28 cellular contexts compared by ENCODE assay signal in the genomic region with DNA sequence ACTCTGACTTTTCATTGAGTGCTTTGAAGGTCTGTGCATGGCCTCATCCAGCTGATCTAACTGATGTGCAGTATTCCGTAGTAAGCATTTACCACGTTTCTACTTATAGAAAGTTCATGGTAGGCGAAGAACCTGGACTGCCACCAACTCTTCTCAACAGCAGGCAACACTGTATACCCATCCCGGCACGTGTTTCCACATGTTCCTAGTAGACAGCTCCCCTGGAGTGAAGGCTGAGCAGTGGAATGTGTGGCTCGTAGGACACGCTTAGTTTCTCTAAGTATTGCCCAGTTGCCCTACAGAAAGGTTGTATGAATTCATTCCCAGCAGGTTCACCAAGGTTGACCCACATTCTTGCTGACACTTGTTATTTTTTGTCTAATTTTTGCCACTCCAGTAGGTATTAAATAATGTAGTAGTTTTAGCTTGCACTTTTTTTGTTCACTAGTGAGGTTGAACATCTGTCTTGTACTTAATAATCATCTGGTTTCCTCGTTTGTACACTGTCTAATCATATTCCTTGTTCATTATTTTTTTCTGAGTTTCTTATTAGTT. TPM values are rescaled to one million over a fixed set of nuclear protein-coding genes. Genes with fewer than 3 reads are reported as not detected.
DNase-seq lines count a peak whose midpoint lies in the region; ATAC-seq, FAIRE-seq and TF ChIP-seq lines count a peak whose summit lies in the region.
"Had no signal": no experiment of that assay in that cellular context is flagged by ENCODE, and none has a peak within 500 bp of the region (broad histone marks: within the 10 kb centered on the region; RNA-seq: fewer than 3 reads in every experiment).

No MANE protein-coding gene starts in this region.

- H3K4me1 ChIP-seq in K562 (replicated peaks in 1 of 2; ENCODE audit: control insufficient read depth in 2 of 2, insufficient read depth in 2 of 2, low read length in 2 of 2) = no peaks in the 10 kb centered on the region
- H3K4me1 ChIP-seq in keratinocyte (ENCODE audit: control insufficient read depth, extremely low read depth, insufficient read depth, low read length) = peaks cover 20% of the 10 kb centered on the region
- H3K4me1 ChIP-seq: lower lobe of right lung had no signal

- no peak for DNase-seq in Right ventricle myocardium inferior (ENCODE audit: missing footprints)
- DNase-seq in left cardiac atrium = no peak
- no peak for DNase-seq in K562 (ENCODE audit: extremely low read depth in 1 of 4, low spot score in 3 of 4)
- peak; percentile 35 for DNase-seq in keratinocyte (ENCODE audit: low read depth, low spot score)
- DNase-seq in smooth muscle cell of the brain vasculature (ENCODE audit: low read depth, low spot score) = peak; percentile 23
- DNase-seq in NCI-H1092 (lab: John Stamatoyannopoulos, UW) = no peak
- no peak for DNase-seq in H4 (ENCODE audit: low spot score)
- no peak for DNase-seq in anterior cingulate cortex (lab: John Stamatoyannopoulos, UW)
- DNase-seq: 8988T; activated CD4-positive, alpha-beta memory T cell treated with anti-CD3 and anti-CD28 coated beads for 36 hours; activated CD4-positive, alpha-beta T cell treated with anti-CD3 and anti-CD28 coated beads for 1 hour; activated CD8-positive, alpha-beta memory T cell treated with anti-CD3 and anti-CD28 coated beads, Interleukin-2, amount 50 U/mL, for 4 hours; activated naive CD4-positive, alpha-beta T cell; activated naive CD8-positive, alpha-beta T cell treated with anti-CD3 and anti-CD28 coated beads, Interleukin-2, amount 50 U/mL, for 24 hours; Calu3; DMS79; HCEC 1CT; lower lobe of right lung; mucosa of descending colon; NCI-H2029; NCI-H526 treated with DMSO at 0.1 percent for 48 hours; occipital lobe; stimulated activated naive CD4-positive, alpha-beta T cell; upper lobe of left lung had no signal

- dilution Hi-C loops in keratinocyte (cut with MboI; ENCODE audit: extremely low pct_ligation_motif_present, low sequenced_read_pairs) = no loop called here

- POLR2A ChIA-PET in K562 (lab: Yijun Ruan, JAX) = interaction anchor here (0.5 to 0.6 kb wide), 2 partner anchors 379 to 414 kb away, joined by 3 read pairs; no protein-coding TSS in a partner anchor

- H3K27ac ChIP-seq in K562 (ENCODE audit: extremely low read depth, low read depth, low read length) = no peak overlapping the region
- peak overlapping the region; percentile 27 for H3K27ac ChIP-seq in keratinocyte (ENCODE audit: control insufficient read depth, insufficient read depth, low read length)
- H3K27ac ChIP-seq: lower lobe of right lung, upper lobe of left lung had no signal

- H3K9ac ChIP-seq in K562 (ENCODE audit: insufficient read depth in 1 of 2, low read depth in 2 of 2, low read length in 2 of 2) (no peak overlapping the region), keratinocyte (ENCODE audit: control insufficient read depth, extremely low read depth, insufficient read depth, low read length) (no peak overlapping the region)

- no peak overlapping the region for H2AFZ ChIP-seq in K562 (ENCODE audit: low read depth, low read length)
- no peak overlapping the region for H2AFZ ChIP-seq in keratinocyte (ENCODE audit: control insufficient read depth, low read length)

- intact Hi-C loops in Right ventricle myocardium inferior (cut with DNase I) = no loop called here
- intact Hi-C loops in left cardiac atrium (cut with DNase I) = no loop called here
- intact Hi-C loops in K562 (cut with micrococcal nuclease) = no loop called here

- FAIRE-seq in K562 (lab: Jason Lieb, UNC) (peak; percentile 63), keratinocyte (lab: Jason Lieb, UNC) (peak; percentile 100)
- FAIRE-seq: G401.6 had no signal

- H3K4me2 ChIP-seq in K562 (ENCODE audit: insufficient read depth, low read length) (no peak overlapping the region), keratinocyte (ENCODE audit: control insufficient read depth, extremely low read depth, insufficient read depth, low read depth, low read length) (peak overlapping the region; percentile 49)

- no peak for TF ChIP-seq POLR2A in K562 (conservative IDR thresholded peaks at IDR 0.05)

- peaks cover 3% of the 10 kb centered on the region; the same call in 1 of the 3 replicates for H3K79me2 ChIP-seq in K562 (ENCODE audit: control insufficient read depth, insufficient read depth, low read length)
- H3K79me2 ChIP-seq in keratinocyte (ENCODE audit: control insufficient read depth, insufficient read depth, low read length) = peaks cover 75% of the 10 kb centered on the region

- TF ChIP-seq EP300 in K562 (IDR thresholded peaks at IDR 0.05; ENCODE audit: low read length) = no peak

- TF ChIP-seq CTCF in K562 (IDR thresholded peaks at IDR 0.05 in 2 of 3, conservative IDR thresholded peaks at IDR 0.05 in 1 of 3; ENCODE audit: insufficient read depth in 2 of 3, low read depth in 1 of 3, low read length in 3 of 3) = no peak
- no peak for TF ChIP-seq CTCF in keratinocyte (optimal IDR thresholded peaks at IDR 0.05 in 1 of 3, IDR thresholded peaks at IDR 0.05 in 1 of 3, conservative IDR thresholded peaks at IDR 0.05 in 1 of 3; ENCODE audit: extremely low read depth in 1 of 3, insufficient read depth in 2 of 3, low read length in 3 of 3)

- H3K4me3 ChIP-seq in K562 (no peak overlapping the region), keratinocyte (ENCODE audit: control insufficient read depth in 2 of 3, extremely low read depth in 1 of 3, insufficient read depth in 2 of 3, low read depth in 1 of 3, low read length in 3 of 3) (no peak overlapping the region)
- H3K4me3 ChIP-seq: lower lobe of right lung, mucosa of descending colon, upper lobe of left lung had no signal

- ATAC-seq in Right ventricle myocardium inferior = peak; percentile 69
- ATAC-seq in left cardiac atrium = no peak
- ATAC-seq in K562 = peak; percentile 29; the same call in 2 of the 3 replicates
- ATAC-seq: mucosa of descending colon; natural killer cell treated with Interleukin-12 subunit alpha and Interleukin-12 subunit beta and Interleukin-15 and Interleukin-18, amount 100 ng/mL, for 72 hours; Panc1 had no signal

- BruUV-seq in K562 (replicated peaks; lab: Mats Ljungman, UMichigan) = no TSS peak

- H3K36me3 ChIP-seq in K562 (ENCODE audit: control insufficient read depth, insufficient read depth, low read length) = no peaks in the 10 kb centered on the region
- H3K36me3 ChIP-seq in keratinocyte (ENCODE audit: control insufficient read depth in 2 of 2, extremely low read depth in 1 of 2, insufficient read depth in 2 of 2, low read length in 2 of 2) = no peaks in the 10 kb centered on the region
- H3K36me3 ChIP-seq: lower lobe of right lung, upper lobe of left lung had no signal

- H3K27me3 ChIP-seq in K562 (ENCODE audit: control insufficient read depth in 2 of 2, insufficient read depth in 2 of 2, low read length in 2 of 2) (no peaks in the 10 kb centered on the region), keratinocyte (ENCODE audit: control insufficient read depth, extremely low read depth, insufficient read depth, low read length) (no peaks in the 10 kb centered on the region)
- H3K27me3 ChIP-seq: upper lobe of left lung had no signal

- H3K9me1 ChIP-seq in K562 (ENCODE audit: control insufficient read depth, insufficient read depth, low read length) (no peaks in the 10 kb centered on the region), keratinocyte (ENCODE audit: control insufficient read depth, extremely low read depth, insufficient read depth, low read length) (no peaks in the 10 kb centered on the region)

- no peaks in the 10 kb centered on the region for H3K9me3 ChIP-seq in K562 (replicated peaks; ENCODE audit: control insufficient read depth, insufficient read depth, low read depth, low read length)
- H3K9me3 ChIP-seq in keratinocyte (ENCODE audit: control insufficient read depth, low read depth, low read length) = no peaks in the 10 kb centered on the region
- H3K9me3 ChIP-seq: lower lobe of right lung, mucosa of descending colon, upper lobe of left lung had no signal

- CTCF ChIA-PET in K562 (lab: Yijun Ruan, JAX; ENCODE audit: low intra/inter-chr PET ratio) = no interaction called here

- TF ChIP-seq RAD21 in K562 (CRISPR knock-in tag; conservative IDR thresholded peaks at IDR 0.05 in 1 of 2, IDR thresholded peaks at IDR 0.05 in 1 of 2) = no peak

- no peaks in the 10 kb centered on the region for H4K20me1 ChIP-seq in K562 (replicated peaks; ENCODE audit: control insufficient read depth, insufficient read depth, low read length)
- H4K20me1 ChIP-seq in keratinocyte (ENCODE audit: control insufficient read depth, extremely low read depth, insufficient read depth, low read length) = no peaks in the 10 kb centered on the region

- in situ Hi-C loops in K562 (cut with MboI) = no loop called here

- 68% methylated on average over 8 of the region's 8 CpGs for WGBS in K562 (ENCODE audit: insufficient coverage, low coverage, missing lambda C conversion rate)

RNA-seq across cellular contexts. Expression of a gene that starts 15.2 kb away (rescaled TPM):
- total RNA-seq in Right ventricle myocardium inferior (1.2 TPM), left cardiac atrium (1 to 10 TPM; 1.8 to 2.9 TPM), K562 (2014; rRNA removed) (14.8 and 18.2 TPM in 2 replicates), K562 (2014; rRNA removed; fragmentation: Illumina TruSeq; extraction: Trizol) (2.2 and 2.3 TPM in 2 replicates), K562 (2015; rRNA removed; fragmentation: Illumina TruSeq; extraction: Trizol) (1.4 and 1.7 TPM in 2 replicates), K562 (2021) (14.3 and 14.5 TPM in 2 replicates)
- 2.9 and 5.1 TPM in 2 replicates for total RNA-seq in K562 (2011; cell fraction: chromatin; rRNA removed; ENCODE audit: low replicate concordance)
- total RNA-seq in K562 (2011; cell fraction: nucleolus; rRNA removed) = 4.3 and 5.7 TPM in 2 replicates
- total RNA-seq in K562 (2011; cell fraction: nucleoplasm; rRNA removed) = 3.2 and 4.5 TPM in 2 replicates
- polyA plus RNA-seq in K562 (2011; rRNA removed) (3.7 and 6.7 TPM in 2 replicates), K562 (2014; fragmentation: Illumina TruSeq; extraction: Trizol) (2.9 and 4.9 TPM in 2 replicates), K562 (2014; fragmentation: Nextera tagmentation; extraction: Ambion mirVana) (1 to 10 TPM in 1 of 2 experiments, under 1 TPM in 1; 0.62 to 1.3 TPM), K562 (2014; rRNA removed) (5.1 and 8.1 TPM in 2 replicates), keratinocyte (7.3 to 13.0 TPM (median 10.2 TPM) in 3 replicates)
- 2.2 and 8.3 TPM in 2 replicates for polyA plus RNA-seq in K562 (2011; cell fraction: cytosol; rRNA removed)
- 4.4 and 6.0 TPM in 2 replicates for polyA plus RNA-seq in K562 (2011; cell fraction: nucleus; rRNA removed)
- polyA plus RNA-seq in K562 (2012) = 3.5 and 5.6 TPM in 2 replicates
- polyA minus RNA-seq in K562 (2011; rRNA and poly(A)+ RNA removed) = 3.2 TPM in 2 replicates
- 2.2 and 4.3 TPM in 2 replicates for polyA minus RNA-seq in K562 (2011; cell fraction: cytosol; rRNA and poly(A)+ RNA removed)
- polyA minus RNA-seq in K562 (2011; cell fraction: nucleus; rRNA and poly(A)+ RNA removed) = 3.2 and 4.1 TPM in 2 replicates
- polyA plus RNA-seq in keratinocyte (2011; ENCODE audit: low read depth) = 14.9 TPM
- 6.2 and 10.5 TPM in 2 replicates for polyA plus RNA-seq in keratinocyte (2011; cell fraction: cytosol; rRNA removed)
- 11.8 and 14.4 TPM in 2 replicates for polyA plus RNA-seq in keratinocyte (2011; cell fraction: nucleus; rRNA removed)
- 12.9 and 25.7 TPM in 2 replicates for polyA plus RNA-seq in keratinocyte (2012; ENCODE audit: low replicate concordance)
- polyA minus RNA-seq in keratinocyte = 4.8 to 20.4 TPM (median 6.0 TPM) in 3 replicates
- polyA minus RNA-seq in keratinocyte (2011; cell fraction: cytosol; rRNA and poly(A)+ RNA removed) = 16.3 TPM
- 7.8 and 14.4 TPM in 2 replicates for polyA minus RNA-seq in keratinocyte (2011; cell fraction: nucleus; rRNA and poly(A)+ RNA removed)
- total RNA-seq in H4 (2014; rRNA removed; shearing (Covaris generic)) = 1.5 and 1.9 TPM in 2 replicates
- polyA plus RNA-seq: IgD-negative memory B cell had no signal

Comparison
In these comparisons a context has a peak if more than half of its experiments do, and no peak if none do; other contexts are left out.
1. ATAC-seq: peak in Right ventricle myocardium inferior (single experiment) and K562 (single experiment); none in left cardiac atrium (0 of 2).
2. DNase-seq: peak in keratinocyte (single experiment) and smooth muscle cell of the brain vasculature (single experiment); none in Right ventricle myocardium inferior (single experiment), left cardiac atrium (single experiment), K562 (0 of 4), NCI-H1092 (single experiment), H4 (single experiment) and anterior cingulate cortex (0 of 58).